ENCODE assay signal across 8 cellular contexts in genomic region chr1:24416666-24417391, GRCh38. TPM values are rescaled to one million over a fixed set of nuclear protein-coding genes. Genes with fewer than 3 reads are reported as not detected.
DNase-seq lines count a peak whose midpoint lies in the region; ATAC-seq, FAIRE-seq and TF ChIP-seq lines count a peak whose summit lies in the region.

No MANE protein-coding gene starts in this region.

- no TSS peak for BruUV-seq in A673 (replicated peaks; lab: Mats Ljungman, UMichigan)
- BruUV-seq in GM12878 (replicated peaks; lab: Mats Ljungman, UMichigan) = no TSS peak

- H3K9ac ChIP-seq in GM12878 (ENCODE audit: control insufficient read depth, insufficient read depth, low read length) = peak overlapping the region; percentile 54; the same call in 1 of the 2 replicates

- ATAC-seq in GM12878 (peak; percentile 18), HG03039 (IDR thresholded peaks at IDR 0.05; ENCODE audit: unreplicated experiment) (no peak)

- DNase-seq in A673 (ENCODE audit: low spot score) (no peak), GM12864 (ENCODE audit: low read depth) (peak; percentile 49), RCC 7860 (ENCODE audit: low spot score) (peak; percentile 99), GM12878 (ENCODE audit: low read depth, low spot score) (peak; percentile 34), lower leg skin (ENCODE audit: low spot score in 2 of 2) (no peak), thyroid gland (peak; percentile 69 to 74), NCI-H1105 (lab: John Stamatoyannopoulos, UW) (no peak)

- H3K27me3 ChIP-seq in A673 (replicated peaks; ENCODE audit: insufficient read depth, low read depth, low read length, poor library complexity) (no peaks in the 10 kb centered on the region), GM12878 (replicated peaks in 1 of 2; ENCODE audit: control insufficient read depth in 2 of 2, insufficient read depth in 2 of 2, low read length in 1 of 2) (no peaks in the 10 kb centered on the region), thyroid gland (no peaks in the 10 kb centered on the region)

- peaks cover 29% of the 10 kb centered on the region for H3K4me1 ChIP-seq in A673 (ENCODE audit: insufficient read depth, low read length, poor library complexity, severe bottlenecking)
- peaks cover 9% of the 10 kb centered on the region for H3K4me1 ChIP-seq in GM12878 (ENCODE audit: control insufficient read depth, insufficient read depth, low read length)
- H3K4me1 ChIP-seq in thyroid gland = peaks cover 30 to 43% of the 10 kb centered on the region in 2 donors

- peak overlapping the region; percentile 87 for H2AFZ ChIP-seq in GM12878 (ENCODE audit: control insufficient read depth, low read depth, low read length)

- 45% methylated on average over 10 of the region's 10 CpGs for whole genome bisulfite sequencing in GM12878 (ENCODE audit: insufficient coverage, insufficient replicate concordance, low lambda C conversion rate, missing lambda C conversion rate)
- 56% methylated on average over 10 of the region's 10 CpGs for WGBS in lower leg skin, 2 donors
- 35 to 40% methylated on average over 10 of the region's 10 CpGs for WGBS in thyroid gland, 2 donors

- peak; percentile 91 for FAIRE-seq in RCC 7860 (lab: Jason Lieb, UNC)
- FAIRE-seq in GM12878 (lab: Jason Lieb, UNC) = no peak

- no peak for TF ChIP-seq CTCF in A673 (conservative IDR thresholded peaks at IDR 0.05; ENCODE audit: low read depth, low read length)
- no peak for TF ChIP-seq CTCF in GM12864 (IDR thresholded peaks at IDR 0.05; ENCODE audit: low read depth, low read length, missing control alignments)
- no peak for TF ChIP-seq CTCF in GM12878 (IDR thresholded peaks at IDR 0.05 in 2 of 3, conservative IDR thresholded peaks at IDR 0.05 in 1 of 3; ENCODE audit: control insufficient read depth in 2 of 3, extremely low read depth in 1 of 3, insufficient read depth in 1 of 3, low read depth in 3 of 3, low read length in 3 of 3)
- no peak for TF ChIP-seq CTCF in lower leg skin (IDR thresholded peaks at IDR 0.05)
- TF ChIP-seq CTCF in thyroid gland (IDR thresholded peaks at IDR 0.05) = no peak

- CTCF ChIA-PET in A673 (lab: Charles Lee) (no interaction called here), GM12878 (lab: Yijun Ruan, JAX) (interaction anchor here (0.8 to 5.8 kb wide), 16 partner anchors 7 to 335 kb away, joined by 3 to 69 read pairs (median 8); no protein-coding TSS in a partner anchor)

- intact Hi-C loops in A673 (cut with micrococcal nuclease; ENCODE audit: unreplicated experiment) (no loop called here), GM12878 (cut with micrococcal nuclease; ENCODE audit: unreplicated experiment) (loop anchor here (5.0 kb wide), 2 partner anchors 110 to 170 kb away; no protein-coding TSS in a partner anchor), lower leg skin (cut with DNase I; ENCODE audit: low total_unique reads) (no loop called here), thyroid gland (cut with DNase I) (loop anchor here (10.0 kb wide), 1 partner anchor 218 kb away; no protein-coding TSS in a partner anchor)

- RAD21 ChIA-PET in GM12878 (lab: Charles Lee; ENCODE audit: unreplicated experiment) = interaction anchor here (0.5 to 2.8 kb wide), 8 partner anchors 24 to 419 kb away, joined by 3 to 28 read pairs (median 6); no protein-coding TSS in a partner anchor

- TF ChIP-seq POLR2A in GM12878 (IDR thresholded peaks at IDR 0.05; ENCODE audit: low read depth, low read length) = no peak
- no peak for TF ChIP-seq POLR2A in lower leg skin (IDR thresholded peaks at IDR 0.05)
- TF ChIP-seq POLR2A in thyroid gland (IDR thresholded peaks at IDR 0.05) = no peak

- POLR2A ChIA-PET in A673 (lab: Charles Lee; ENCODE audit: low non-redundant PET) (no interaction called here), GM12878 (lab: Charles Lee) (no interaction called here)

- in situ Hi-C loops in GM12878 (cut with MboI) = no loop called here

- H4K20me1 ChIP-seq in GM12878 (ENCODE audit: control insufficient read depth, insufficient read depth) = no peaks in the 10 kb centered on the region

- no peaks in the 10 kb centered on the region for H3K36me3 ChIP-seq in A673 (ENCODE audit: insufficient read depth, low read length, poor library complexity, severe bottlenecking)
- H3K36me3 ChIP-seq in GM12878 (ENCODE audit: control insufficient read depth in 2 of 2, insufficient read depth in 2 of 2, low read length in 1 of 2) = peaks cover 0 to 5% of the 10 kb centered on the region in 2 experiments; a peak in 2 of 4 replicates
- peaks cover 3 to 6% of the 10 kb centered on the region in 2 donors for H3K36me3 ChIP-seq in thyroid gland

- H3K4me3 ChIP-seq in A673 (ENCODE audit: low read depth, low read length, poor library complexity, severe bottlenecking) (peak overlapping the region; percentile 61), GM12864 (ENCODE audit: low read depth, low read length) (peak overlapping the region; percentile 96), GM12878 (peak overlapping the region; percentile 80), lower leg skin (ENCODE audit: low read depth, poor library complexity, severe bottlenecking) (peak overlapping the region; percentile 55), thyroid gland (replicated peaks in 1 of 3) (peak overlapping the region in 2 of 3 donors; percentile 40 to 47)

- H3K4me2 ChIP-seq in GM12878 (ENCODE audit: control insufficient read depth, insufficient read depth) = peak overlapping the region; percentile 94

- H3K9me3 ChIP-seq in A673 (ENCODE audit: low read depth, low read length, poor library complexity, severe bottlenecking) (no peaks in the 10 kb centered on the region), GM12878 (replicated peaks; ENCODE audit: control insufficient read depth, insufficient read depth, low read length) (no peaks in the 10 kb centered on the region), thyroid gland (no peaks in the 10 kb centered on the region)

- SMC1A ChIA-PET in GM12878 (lab: Charles Lee; ENCODE audit: uncharacterized antibody, unreplicated experiment) = interaction anchor here (0.9 to 9.8 kb wide), 8 partner anchors 13 to 353 kb away, joined by 3 to 63 read pairs (median 4); no protein-coding TSS in a partner anchor

- H3K79me2 ChIP-seq in GM12878 (ENCODE audit: control insufficient read depth, insufficient read depth, low read length) = no peaks in the 10 kb centered on the region

- no peak for TF ChIP-seq RAD21 in GM12878 (IDR thresholded peaks at IDR 0.05; ENCODE audit: insufficient read depth, low read depth, low read length)

- H3K27ac ChIP-seq in A673 (ENCODE audit: low read depth, low read length, poor library complexity, severe bottlenecking) (no peak overlapping the region), GM12878 (ENCODE audit: control insufficient read depth, insufficient read depth) (no peak overlapping the region), thyroid gland (peak overlapping the region; percentile 52 to 81 (median 61))

- no peak for TF ChIP-seq EP300 in GM12878 (IDR thresholded peaks at IDR 0.05; ENCODE audit: borderline replicate concordance in 1 of 2, control insufficient read depth in 1 of 2, low read depth in 2 of 2, low read length in 2 of 2)

TF ChIP-seq in GM12878, 131 proteins besides CTCF, POLR2A, EP300 and RAD21 (continues in another document):
- TF ChIP-seq PAX5 (IDR thresholded peaks at IDR 0.05; ENCODE audit: borderline replicate concordance, low read depth, low read length) = peak; percentile 61; the same call in 1 of the 2 replicates
- TF ChIP-seq HDAC6 (IDR thresholded peaks at IDR 0.05; ENCODE audit: unreplicated experiment) = no peak

RNA-seq across cellular contexts. Expression of gene NIPAL3, which starts 1.2 kb away (rescaled TPM):
- total RNA-seq in A673 (2021) (6.5 and 7.3 TPM in 2 replicates), GM12878 (2014; rRNA removed) (4.7 and 6.0 TPM in 2 replicates), GM12878 (2014; rRNA removed; fragmentation: Illumina TruSeq; extraction: Trizol) (3.1 and 3.6 TPM in 2 replicates), GM12878 (2021) (5.7 and 6.2 TPM in 2 replicates), lower leg skin (10 to 100 TPM; 37.3 to 67.1 (median 57.5) TPM), thyroid gland (100 to 1,000 TPM in 3 of 4 donors, 10 to 100 TPM in 1; 71.2 to 145 (median 121) TPM)
- total RNA-seq in GM12878 (2013; cell fraction: nucleolus; rRNA removed) = 42.4 and 44.7 TPM in 2 replicates
- polyA plus RNA-seq in GM12878 (2011; ENCODE audit: low read depth) = 7.6 TPM
- polyA plus RNA-seq in GM12878 (2011; rRNA removed) (6.6 and 8.9 TPM in 2 replicates), GM12878 (2014; fragmentation: Illumina TruSeq; extraction: Trizol) (3.4 and 3.7 TPM in 2 replicates), GM12878 (2014; fragmentation: Nextera tagmentation; extraction: Ambion mirVana) (1 to 10 TPM; 2.1 TPM), GM12878 (2014; rRNA removed) (3.5 and 3.7 TPM in 2 replicates), GM12878 (2016; fragmentation: Nextera tagmentation; extraction: Ambion mirVana) (1 to 10 TPM; 8.8 to 9.4 TPM)
- 9.9 TPM in 2 replicates for polyA plus RNA-seq in GM12878 (2011; cell fraction: cytosol; rRNA removed)
- polyA plus RNA-seq in GM12878 (2011; cell fraction: nucleus; rRNA removed) = 6.8 and 8.5 TPM in 2 replicates
- 8.9 and 10.2 TPM in 2 replicates for polyA plus RNA-seq in GM12878 (2012)
- 17.8 and 20.5 TPM in 2 replicates for polyA minus RNA-seq in GM12878 (2011; rRNA and poly(A)+ RNA removed)
- polyA minus RNA-seq in GM12878 (2011; cell fraction: cytosol; rRNA and poly(A)+ RNA removed) = 2.0 and 2.9 TPM in 2 replicates
- 6.5 and 10.4 TPM in 2 replicates for polyA minus RNA-seq in GM12878 (2011; cell fraction: nucleus; rRNA and poly(A)+ RNA removed)

RNA-seq across cellular contexts. Expression of gene STPG1, which starts 3.2 kb away (rescaled TPM):
- total RNA-seq in A673 (2021) (7.2 and 8.6 TPM in 2 replicates), GM12878 (2014; rRNA removed) (0.05 and 0.28 TPM in 2 replicates), GM12878 (2014; rRNA removed; fragmentation: Illumina TruSeq; extraction: Trizol) (0.22 and 0.69 TPM in 2 replicates), GM12878 (2021) (0.13 and 0.36 TPM in 2 replicates), lower leg skin (1 to 10 TPM; 3.6 to 8.5 (median 6.4) TPM), thyroid gland (1 to 10 TPM; 5.2 to 8.9 (median 7.0) TPM)
- total RNA-seq in GM12878 (2013; cell fraction: nucleolus; rRNA removed) = 1.2 and 1.7 TPM in 2 replicates
- 2.6 TPM for polyA plus RNA-seq in GM12878 (2011; ENCODE audit: low read depth)
- polyA plus RNA-seq in GM12878 (2011; rRNA removed) (1.6 TPM in 2 replicates), GM12878 (2014; fragmentation: Illumina TruSeq; extraction: Trizol) (0.17 and 0.71 TPM in 2 replicates), GM12878 (2014; fragmentation: Nextera tagmentation; extraction: Ambion mirVana) (under 1 TPM; 0.35 to 0.76 TPM), GM12878 (2014; rRNA removed) (0.29 and 0.81 TPM in 2 replicates), GM12878 (2016; fragmentation: Nextera tagmentation; extraction: Ambion mirVana) (1 to 10 TPM; 1.5 to 2.6 TPM)
- polyA plus RNA-seq in GM12878 (2011; cell fraction: cytosol; rRNA removed) = 0.70 and 0.78 TPM in 2 replicates
- polyA plus RNA-seq in GM12878 (2011; cell fraction: nucleus; rRNA removed) = 0.52 and 1.3 TPM in 2 replicates
- 2.1 and 2.6 TPM in 2 replicates for polyA plus RNA-seq in GM12878 (2012)
- polyA minus RNA-seq in GM12878 (2011; rRNA and poly(A)+ RNA removed) = 0.46 and 1.9 TPM in 2 replicates
- polyA minus RNA-seq in GM12878 (2011; cell fraction: cytosol; rRNA and poly(A)+ RNA removed) = 1.2 TPM in 1 of 2 replicates, not detected in the other
- polyA minus RNA-seq in GM12878 (2011; cell fraction: nucleus; rRNA and poly(A)+ RNA removed) = 1.1 and 1.7 TPM in 2 replicates

Comparison
In these comparisons a context has a peak if more than half of its experiments do, and no peak if none do; other contexts are left out.
1. DNase-seq: peak in GM12864 (single experiment), RCC 7860 (single experiment), GM12878 (single experiment) and thyroid gland (2 of 2); none in A673 (single experiment), lower leg skin (0 of 2) and NCI-H1105 (single experiment).
2. H3K27ac ChIP-seq: peak in thyroid gland (3 of 3); none in A673 (single experiment) and GM12878 (single experiment).
3. H3K4me3 ChIP-seq: peak in every context shown above with its lines; median percentile 96 in GM12864; 80 in GM12878; 61 in A673; 55 in lower leg skin; 44 in thyroid gland.
4. intact Hi-C loops: an anchor here in GM12878 (5.0 kb wide) and thyroid gland (10.0 kb wide); none called in A673 and lower leg skin.